ENCODE assay signal across 2 cellular contexts in genomic region chr11:3214420-3214699, GRCh38.
TF ChIP-seq lines count a peak whose summit lies in the region.

No MANE protein-coding gene starts in this region.

TF ChIP-seq in WTC11, 78 proteins besides CTCF, POLR2A, EP300 and RAD21:
- TF ChIP-seq ZSCAN18 (CRISPR knock-in tag; IDR thresholded peaks at IDR 0.05) (no peak), E2F4 (CRISPR knock-in tag; IDR thresholded peaks at IDR 0.05; ENCODE audit: borderline replicate concordance, low read depth) (no peak), ESRRA (CRISPR knock-in tag; IDR thresholded peaks at IDR 0.05; ENCODE audit: borderline replicate concordance) (no peak), MYBL2 (CRISPR knock-in tag; IDR thresholded peaks at IDR 0.05) (no peak)

TF ChIP-seq in K562, 482 proteins besides CTCF, POLR2A, EP300 and RAD21:
- TF ChIP-seq USF2 (CRISPR knock-in tag; IDR thresholded peaks at IDR 0.05) (peak; percentile 22; the same call in 1 of the 2 replicates), HDAC6 (IDR thresholded peaks at IDR 0.05; ENCODE audit: low read depth, low read length) (no peak), TGIF2 (CRISPR knock-in tag; IDR thresholded peaks at IDR 0.05) (no peak), MGA (IDR thresholded peaks at IDR 0.05) (0 out of 2 replicates have a peak, but pooled peaks have one; percentile 16), CCAR2 (IDR thresholded peaks at IDR 0.05; ENCODE audit: low read depth, low read length) (no peak), YY1 (IDR thresholded peaks at IDR 0.05; ENCODE audit: borderline replicate concordance in 1 of 3, control insufficient read depth in 1 of 3, extremely low read depth in 1 of 3, insufficient read depth in 3 of 3, insufficient read length in 1 of 3, insufficient replicate concordance in 2 of 3, low read depth in 1 of 3, low read length in 2 of 3) (peak in 1 of 3 experiments; percentile 64), L3MBTL2 (IDR thresholded peaks at IDR 0.05) (0 out of 2 replicates have a peak, but pooled peaks have one; percentile 21), ZKSCAN3 (CRISPR knock-in tag; IDR thresholded peaks at IDR 0.05) (no peak), CHD1 (IDR thresholded peaks at IDR 0.05; ENCODE audit: low read length) (no peak), ZBTB49 (CRISPR knock-in tag; IDR thresholded peaks at IDR 0.05; ENCODE audit: borderline replicate concordance) (no peak), ZNF311 (CRISPR knock-in tag; IDR thresholded peaks at IDR 0.05) (no peak)
